ENCODE assay signal across 9 cellular contexts in the genomic region with DNA sequence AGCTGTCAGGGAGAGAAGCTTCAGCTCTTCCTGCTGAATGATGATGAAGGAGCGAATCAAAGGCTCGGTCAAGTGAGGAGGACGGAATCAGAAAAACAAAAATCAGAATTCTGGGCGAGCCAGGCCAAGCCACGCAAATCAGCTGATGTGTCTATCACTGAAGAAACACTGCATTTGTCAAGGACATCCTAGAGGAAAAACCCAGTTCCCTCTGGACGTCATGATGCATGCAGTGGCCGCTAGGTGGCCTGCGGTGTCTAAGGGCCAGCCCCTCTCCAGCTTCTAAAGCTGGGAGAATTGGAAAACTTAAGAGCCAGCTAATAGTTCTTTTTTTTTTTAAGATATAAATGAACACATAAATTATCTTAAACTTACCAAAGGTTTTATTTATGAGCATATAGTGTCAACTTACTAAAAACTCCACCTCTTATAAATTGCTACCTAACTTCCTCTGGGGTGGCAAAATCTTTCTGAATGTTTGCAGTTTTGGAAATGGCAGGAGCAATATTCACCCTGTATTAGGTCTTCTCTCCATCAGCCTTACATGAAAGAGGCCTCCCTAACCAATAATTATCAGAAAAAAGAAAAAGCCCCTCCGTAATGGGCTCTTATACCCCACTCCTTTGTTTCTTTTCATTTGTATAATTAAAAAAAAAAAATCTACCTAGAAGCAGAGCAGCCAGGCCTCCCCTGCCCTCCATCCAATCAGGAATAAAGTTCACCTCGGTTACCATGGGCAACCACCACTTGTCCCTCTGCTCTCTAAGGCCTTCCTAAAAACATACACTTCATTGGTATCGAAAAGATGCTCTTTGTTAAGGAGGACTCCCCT.
A peak's percentile ranks its signal among the peaks of the same experiment; 100 is the strongest.
DNase-seq lines count a peak whose midpoint lies in the region; ATAC-seq, FAIRE-seq and TF ChIP-seq lines count a peak whose summit lies in the region.
"Had no signal": no experiment of that assay in that cellular context is flagged by ENCODE, and none has a peak within 500 bp of the region (broad histone marks: within the 10 kb centered on the region; RNA-seq: fewer than 3 reads in every experiment).

No MANE protein-coding gene starts in this region.

- no peak for TF ChIP-seq RAD21 in HepG2 (CRISPR knock-in tag; IDR thresholded peaks at IDR 0.05)

- no peak overlapping the region for H2AFZ ChIP-seq in GM23248
- no peak overlapping the region for H2AFZ ChIP-seq in HepG2 (ENCODE audit: low read length)

- CTCF ChIA-PET in HepG2 (lab: Yijun Ruan, JAX; ENCODE audit: low intra/inter-chr PET ratio, low total read pairs): interaction anchor here (0.6 to 2.3 kb wide), 3 partner anchors 46 to 333 kb away, joined by 3 to 7 read pairs (median 7); no protein-coding TSS in a partner anchor

- no peaks in the 10 kb centered on the region for H3K27me3 ChIP-seq in GM23248 (replicated peaks; ENCODE audit: insufficient read depth)
- H3K27me3 ChIP-seq in colonic mucosa: no peaks in the 10 kb centered on the region
- H3K27me3 ChIP-seq in HepG2 (ENCODE audit: control insufficient read depth in 1 of 2, insufficient read depth in 2 of 2, low read length in 2 of 2): peaks cover 0 to 4% of the 10 kb centered on the region in 2 experiments; a peak in 2 of 5 replicates
- H3K27me3 ChIP-seq in vagina: no peaks in the 10 kb centered on the region

- FAIRE-seq in HepG2 (lab: Jason Lieb, UNC): peak; percentile 64

- H3K9me3 ChIP-seq in GM23248 (ENCODE audit: low read depth) (no peaks in the 10 kb centered on the region), colonic mucosa (no peaks in the 10 kb centered on the region), HepG2 (ENCODE audit: low read length) (peaks cover 9% of the 10 kb centered on the region), vagina (no peaks in the 10 kb centered on the region)

- no peaks in the 10 kb centered on the region for H4K20me1 ChIP-seq in GM23248 (ENCODE audit: insufficient read depth)
- H4K20me1 ChIP-seq in HepG2 (ENCODE audit: insufficient read depth, low read length): no peaks in the 10 kb centered on the region

- TF ChIP-seq POLR2A in HepG2 (IDR thresholded peaks at IDR 0.05; ENCODE audit: insufficient read depth in 1 of 2, low read depth in 2 of 2, low read length in 2 of 2) (no peak), vagina (IDR thresholded peaks at IDR 0.05) (no peak)

- H3K36me3 ChIP-seq in GM23248 (ENCODE audit: low read depth) (no peaks in the 10 kb centered on the region), colonic mucosa (no peaks in the 10 kb centered on the region), HepG2 (replicated peaks in 1 of 2; ENCODE audit: control insufficient read depth in 1 of 2, insufficient read depth in 2 of 2, low read length in 2 of 2) (no peaks in the 10 kb centered on the region), vagina (no peaks in the 10 kb centered on the region)

- DNase-seq in COLO668 (lab: John Stamatoyannopoulos, UW; ENCODE audit: unreplicated experiment) (peak; percentile 34), GM23248 (peak; percentile 66), NCI-H446 (lab: John Stamatoyannopoulos, UW) (peak; percentile 3 to 54), colonic mucosa (peak; percentile 42), HepG2 (ENCODE audit: low spot score) (peak; percentile 39), vagina (ENCODE audit: extremely low spot score in 2 of 2) (no peak), NOMO-1 treated with dmso at 0.1 percent for 144 hours (lab: John Stamatoyannopoulos, UW; ENCODE audit: unreplicated experiment) (no peak)
- DNase-seq: naive B cell had no signal

- 22 to 28% methylated on average over 11 of the region's 11 CpGs for WGBS in GM23248 (ENCODE audit: low coverage in 1 of 2, low lambda C conversion rate in 2 of 2, missing lambda C conversion rate in 2 of 2), 2 experiments
- under 1% methylated on average over 11 of the region's 11 CpGs for WGBS in HepG2 (ENCODE audit: low lambda C conversion rate)

- H3K27ac ChIP-seq in GM23248: no peak overlapping the region
- no peak overlapping the region for H3K27ac ChIP-seq in colonic mucosa
- H3K27ac ChIP-seq in HepG2 (ENCODE audit: extremely low read length, insufficient read depth, low read length): no peak overlapping the region
- no peak overlapping the region for H3K27ac ChIP-seq in vagina

- H3K4me1 ChIP-seq in GM23248 (ENCODE audit: insufficient read depth): no peaks in the 10 kb centered on the region
- no peaks in the 10 kb centered on the region for H3K4me1 ChIP-seq in colonic mucosa
- H3K4me1 ChIP-seq in HepG2 (ENCODE audit: insufficient read depth, low read length): no peaks in the 10 kb centered on the region
- H3K4me1 ChIP-seq in vagina: no peaks in the 10 kb centered on the region

- in situ Hi-C loops in GM23248 (cut with MboI): no loop called here
- in situ Hi-C loops in HepG2 (cut with HindIII; ENCODE audit: extremely low pct_ligation_motif_present, low pct_unique_long_range_greater_than_20kb): no loop called here

- no peaks in the 10 kb centered on the region for H3K9me2 ChIP-seq in GM23248 (ENCODE audit: insufficient read depth)

- TF ChIP-seq CTCF in colonic mucosa (IDR thresholded peaks at IDR 0.05) (peak; percentile 85), HepG2 (CRISPR knock-in tag; IDR thresholded peaks at IDR 0.05) (peak; percentile 77), vagina (IDR thresholded peaks at IDR 0.05) (peak; percentile 4 to 44 (median 32))

- BruUV-seq in HepG2 (replicated peaks; lab: Mats Ljungman, UMichigan): no TSS peak

- ATAC-seq in HepG2 (peak; percentile 97), HG03442 (IDR thresholded peaks at IDR 0.05; ENCODE audit: unreplicated experiment) (no peak)

- H3K79me2 ChIP-seq in GM23248 (ENCODE audit: insufficient read depth): no peaks in the 10 kb centered on the region
- no peaks in the 10 kb centered on the region for H3K79me2 ChIP-seq in HepG2 (ENCODE audit: insufficient read depth, low read length)

- H3K4me2 ChIP-seq in GM23248 (ENCODE audit: unreplicated experiment): no peak overlapping the region
- no peak overlapping the region for H3K4me2 ChIP-seq in HepG2 (ENCODE audit: low read depth, low read length)

- H3K4me3 ChIP-seq in GM23248 (no peak overlapping the region), colonic mucosa (no peak overlapping the region), HepG2 (replicated peaks in 1 of 3; ENCODE audit: insufficient read depth in 1 of 3, low read depth in 2 of 3, low read length in 3 of 3) (no peak overlapping the region), vagina (no peak overlapping the region)

- H3K9ac ChIP-seq in GM23248 (no peak overlapping the region), colonic mucosa (ENCODE audit: low read depth in 2 of 2, low read length in 2 of 2) (no peak overlapping the region), HepG2 (ENCODE audit: insufficient read depth, low read depth, low read length) (no peak overlapping the region)

- POLR2A ChIA-PET in HepG2 (lab: Yijun Ruan, JAX): no interaction called here

- intact Hi-C loops in colonic mucosa (cut with DNase I): loop anchor here (5.0 kb wide), 2 partner anchors 48 to 333 kb away; no protein-coding TSS in a partner anchor
- intact Hi-C loops in HepG2 (cut with micrococcal nuclease; ENCODE audit: unreplicated experiment): loop anchor here (1.0 to 5.0 kb wide), 2 partner anchors 48 to 333 kb away; no protein-coding TSS in a partner anchor
- intact Hi-C loops in vagina (cut with DNase I): no loop called here

- H3F3A ChIP-seq in GM23248 (ENCODE audit: insufficient read depth): no peaks in the 10 kb centered on the region

- TF ChIP-seq EP300 in HepG2 (IDR thresholded peaks at IDR 0.05; ENCODE audit: low read depth in 2 of 2, low read length in 2 of 2) (no peak), HepG2 (CRISPR knock-in tag; IDR thresholded peaks at IDR 0.05; ENCODE audit: borderline replicate concordance) (no peak)

TF ChIP-seq in HepG2, 621 proteins besides CTCF, POLR2A, EP300 and RAD21 (continues in another document):
- TF ChIP-seq ZNF878 (CRISPR knock-in tag; IDR thresholded peaks at IDR 0.05): no peak
- TF ChIP-seq SMC3 (IDR thresholded peaks at IDR 0.05; ENCODE audit: low read length): peak; percentile 69
- TF ChIP-seq FOXM1 (CRISPR knock-in tag; IDR thresholded peaks at IDR 0.05): no peak
- TF ChIP-seq, protein P1, sequence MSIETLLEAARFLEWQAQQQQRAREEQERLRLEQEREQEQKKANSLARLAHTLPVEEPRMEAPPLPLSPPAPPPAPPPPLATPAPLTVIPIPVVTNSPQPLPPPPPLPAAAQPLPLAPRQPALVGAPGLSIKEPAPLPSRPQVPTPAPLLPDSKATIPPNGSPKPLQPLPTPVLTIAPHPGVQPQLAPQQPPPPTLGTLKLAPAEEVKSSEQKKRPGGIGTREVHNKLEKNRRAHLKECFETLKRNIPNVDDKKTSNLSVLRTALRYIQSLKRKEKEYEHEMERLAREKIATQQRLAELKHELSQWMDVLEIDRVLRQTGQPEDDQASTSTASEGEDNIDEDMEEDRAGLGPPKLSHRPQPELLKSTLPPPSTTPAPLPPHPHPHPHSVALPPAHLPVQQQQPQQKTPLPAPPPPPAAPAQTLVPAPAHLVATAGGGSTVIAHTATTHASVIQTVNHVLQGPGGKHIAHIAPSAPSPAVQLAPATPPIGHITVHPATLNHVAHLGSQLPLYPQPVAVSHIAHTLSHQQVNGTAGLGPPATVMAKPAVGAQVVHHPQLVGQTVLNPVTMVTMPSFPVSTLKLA (IDR thresholded peaks at IDR 0.05): no peak
- no peak for TF ChIP-seq IKZF4 (CRISPR knock-in tag; IDR thresholded peaks at IDR 0.05; ENCODE audit: borderline replicate concordance, low read depth, not compliant biosample characterization)
- no peak for TF ChIP-seq ATF7-NPFF (CRISPR knock-in tag; IDR thresholded peaks at IDR 0.05; ENCODE audit: low read depth)
- TF ChIP-seq XRCC5 (optimal IDR thresholded peaks at IDR 0.05; ENCODE audit: low read length): peak; percentile 68
- no peak for TF ChIP-seq TCF12 (IDR thresholded peaks at IDR 0.05)
- TF ChIP-seq TCF12 (CRISPR knock-in tag; IDR thresholded peaks at IDR 0.05): no peak
- TF ChIP-seq TEAD3 (CRISPR knock-in tag; optimal IDR thresholded peaks at IDR 0.05; ENCODE audit: borderline replicate concordance): no peak
- TF ChIP-seq, protein P2, sequence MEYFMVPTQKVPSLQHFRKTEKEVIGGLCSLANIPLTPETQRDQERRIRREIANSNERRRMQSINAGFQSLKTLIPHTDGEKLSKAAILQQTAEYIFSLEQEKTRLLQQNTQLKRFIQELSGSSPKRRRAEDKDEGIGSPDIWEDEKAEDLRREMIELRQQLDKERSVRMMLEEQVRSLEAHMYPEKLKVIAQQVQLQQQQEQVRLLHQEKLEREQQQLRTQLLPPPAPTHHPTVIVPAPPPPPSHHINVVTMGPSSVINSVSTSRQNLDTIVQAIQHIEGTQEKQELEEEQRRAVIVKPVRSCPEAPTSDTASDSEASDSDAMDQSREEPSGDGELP (IDR thresholded peaks at IDR 0.05; ENCODE audit: borderline replicate concordance, low read depth): 0 out of 2 replicates have a peak, but pooled peaks have one; percentile 28
- TF ChIP-seq JUND (CRISPR knock-in tag; IDR thresholded peaks at IDR 0.05): no peak

Comparison
In these comparisons a context has a peak if more than half of its experiments do, and no peak if none do; other contexts are left out.
1. DNase-seq: peak in COLO668 (single experiment), GM23248 (single experiment), NCI-H446 (2 of 2), colonic mucosa (single experiment) and HepG2 (single experiment); none in vagina (0 of 2) and NOMO-1 treated with dmso at 0.1 percent for 144 hours (single experiment).
2. CTCF ChIP-seq: peak in every context shown above with its lines; median percentile 85 in colonic mucosa; 77 in HepG2; 32 in vagina.